In the genomic region with DNA sequence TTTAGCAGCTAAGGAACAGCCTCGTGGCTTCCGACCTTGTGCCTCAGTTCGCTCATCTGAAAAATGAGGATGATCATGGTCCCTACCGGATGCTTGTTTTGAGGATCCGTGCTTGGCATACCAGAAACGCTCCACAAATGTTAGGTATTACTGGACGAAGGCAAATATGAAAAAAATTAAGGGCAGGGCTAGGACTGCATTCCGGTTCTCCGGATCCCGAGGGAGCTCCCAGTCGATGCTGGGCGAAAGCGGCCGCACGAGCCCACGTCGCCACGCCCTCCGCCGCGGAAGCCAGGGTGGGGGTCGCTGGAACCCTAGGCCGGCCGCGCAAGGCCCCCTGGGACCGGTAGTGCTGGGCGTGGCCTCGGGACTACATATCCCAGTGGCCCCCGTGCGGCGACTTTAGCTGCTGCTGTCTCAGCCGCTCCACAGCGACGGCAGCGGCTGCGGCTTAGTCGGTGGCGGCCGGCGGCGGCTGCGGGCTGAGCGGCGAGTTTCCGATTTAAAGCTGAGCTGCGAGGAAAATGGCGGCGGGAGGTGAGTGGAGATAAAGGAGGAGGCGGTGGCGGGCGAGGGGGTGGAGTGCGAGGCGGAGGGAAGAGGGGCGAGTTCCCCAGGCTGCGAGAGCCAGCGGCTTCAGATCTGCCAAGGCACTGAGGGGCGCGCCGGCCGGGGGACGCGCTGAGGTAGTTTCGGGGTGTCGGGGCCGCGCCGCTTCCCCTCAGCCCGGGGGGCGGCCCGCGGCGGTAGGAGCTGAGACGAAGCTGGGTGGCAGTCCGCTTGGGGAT, we compare ENCODE assay signal across 8 cellular contexts. TPM values are rescaled to one million over a fixed set of nuclear protein-coding genes. Genes with fewer than 3 reads are reported as not detected.
DNase-seq lines count a peak whose midpoint lies in the region; ATAC-seq and TF ChIP-seq lines count a peak whose summit lies in the region.

A gene (plus strand): TSS at position 405 of the 788 bp plus-strand sequence. CDS start 120,361 bp downstream, outside the sequence.

- H3K27ac ChIP-seq in spleen: peak within 1 kb of the TSS; percentile 78 to 98 (median 95)

- peaks cover 29 to 52% (median 48%) of the 10 kb centered on the region in 6 donors for H3K4me1 ChIP-seq in spleen

- H3K9me3 ChIP-seq in spleen: no peaks in the 10 kb centered on the region

- CTCF ChIA-PET in WTC11 (lab: Charles Lee): interaction anchor here (0.6 to 2.8 kb wide), 16 partner anchors 9 to 739 kb away, joined by 3 to 11 read pairs (median 4); no protein-coding TSS in a partner anchor

- no peaks in the 10 kb centered on the region for H3K9me3 Mint-ChIP-seq in WTC11

- 0 to 1% (median 1%) methylated on average over 51 to 74 of the region's 74 CpGs for WGBS in spleen, 5 donors

- intact Hi-C loops in spleen (cut with DNase I; ENCODE audit: low total_unique reads): loop anchor here (10.0 kb wide), 1 partner anchor 113 kb away; no protein-coding TSS in a partner anchor

- H3K36me3 ChIP-seq in spleen: no peaks in the 10 kb centered on the region

- no peaks in the 10 kb centered on the region for H3K36me3 Mint-ChIP-seq in WTC11

- no peaks in the 10 kb centered on the region for H3K27me3 ChIP-seq in spleen (replicated peaks in 1 of 7)

- H3K4me3 Mint-ChIP-seq in WTC11: peak within 1 kb of the TSS; percentile 93

- H3K4me3 ChIP-seq in cardiac fibroblast (replicated peaks in 1 of 2; ENCODE audit: low read depth in 2 of 2, low read length in 2 of 2) (peak within 1 kb of the TSS; percentile 90 to 93), spleen (peak within 1 kb of the TSS; percentile 51 to 84 (median 78))

- no peak for TF ChIP-seq CTCF in WTC11 (IDR thresholded peaks at IDR 0.05)
- peak; percentile 30 for TF ChIP-seq CTCF in cardiac fibroblast (IDR thresholded peaks at IDR 0.05; ENCODE audit: low read depth, low read length)
- peak; percentile 40 to 91 (median 78) for TF ChIP-seq CTCF in spleen (IDR thresholded peaks at IDR 0.05 in 8 of 11, conservative IDR thresholded peaks at IDR 0.05 in 3 of 11)

- peak; percentile 96 for DNase-seq in AG08395 (ENCODE audit: low spot score)
- DNase-seq in NCI-H226: peak; percentile 88
- peak; percentile 98 for DNase-seq in WTC11 (ENCODE audit: low spot score)
- DNase-seq in cardiac fibroblast (ENCODE audit: low read depth in 2 of 2): peak; percentile 95 to 97
- DNase-seq in inferior parietal cortex (ENCODE audit: extremely low spot score): peak; percentile 90
- peak; percentile 98 for DNase-seq in spleen

- peak; percentile 80 to 98 (median 95) for TF ChIP-seq POLR2A in spleen (IDR thresholded peaks at IDR 0.05)

- H3K4me1 Mint-ChIP-seq in WTC11: peaks cover 41% of the 10 kb centered on the region

- H3K27me3 Mint-ChIP-seq in WTC11 (ENCODE audit: low read depth): no peaks in the 10 kb centered on the region

- H3K27ac Mint-ChIP-seq in WTC11: peak within 1 kb of the TSS; percentile 92

- peak; percentile 58 for ATAC-seq in GM18873 (IDR thresholded peaks at IDR 0.05; ENCODE audit: low FRiP score, unreplicated experiment)
- ATAC-seq in HG03139 (IDR thresholded peaks at IDR 0.05; ENCODE audit: unreplicated experiment): peak; percentile 72
- peak; percentile 98 for ATAC-seq in WTC11

- POLR2A ChIA-PET in WTC11 (lab: Charles Lee): interaction anchor here (0.5 to 1.7 kb wide), 16 partner anchors 8 to 302 kb away, joined by 3 to 7 read pairs (median 3); no protein-coding TSS in a partner anchor

TF ChIP-seq in WTC11, 78 proteins besides CTCF, POLR2A, EP300 and RAD21 (continues in another document):
- peak; percentile 66; the same call in 1 of the 2 replicates for TF ChIP-seq ZBTB21 (CRISPR knock-in tag; IDR thresholded peaks at IDR 0.05; ENCODE audit: borderline replicate concordance)
- 0 out of 2 replicates have a peak, but pooled peaks have one; percentile 60 for TF ChIP-seq ELF4 (CRISPR knock-in tag; IDR thresholded peaks at IDR 0.05; ENCODE audit: low read depth)
- 0 out of 2 replicates have a peak, but pooled peaks have one; percentile 52 for TF ChIP-seq TEAD4 (CRISPR knock-in tag; IDR thresholded peaks at IDR 0.05)
- 0 out of 2 replicates have a peak, but pooled peaks have one; percentile 21 for TF ChIP-seq ZNF317 (CRISPR knock-in tag; IDR thresholded peaks at IDR 0.05; ENCODE audit: borderline replicate concordance, low read depth)
- TF ChIP-seq, protein P1, sequence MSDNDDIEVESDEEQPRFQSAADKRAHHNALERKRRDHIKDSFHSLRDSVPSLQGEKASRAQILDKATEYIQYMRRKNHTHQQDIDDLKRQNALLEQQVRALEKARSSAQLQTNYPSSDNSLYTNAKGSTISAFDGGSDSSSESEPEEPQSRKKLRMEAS (CRISPR knock-in tag; IDR thresholded peaks at IDR 0.05): peak; percentile 96
- 0 out of 2 replicates have a peak, but pooled peaks have one; percentile 61 for TF ChIP-seq FOXK1 (CRISPR knock-in tag; IDR thresholded peaks at IDR 0.05)
- peak; percentile 83; the same call in 1 of the 2 replicates for TF ChIP-seq TEAD1 (CRISPR knock-in tag; IDR thresholded peaks at IDR 0.05)
- TF ChIP-seq KAT7 (CRISPR knock-in tag; IDR thresholded peaks at IDR 0.05; ENCODE audit: borderline replicate concordance): no peak
- TF ChIP-seq NR2C2 (CRISPR knock-in tag; IDR thresholded peaks at IDR 0.05): no peak
- TF ChIP-seq SP1 (CRISPR knock-in tag; conservative IDR thresholded peaks at IDR 0.05): peak; percentile 97
- TF ChIP-seq, protein P2, sequence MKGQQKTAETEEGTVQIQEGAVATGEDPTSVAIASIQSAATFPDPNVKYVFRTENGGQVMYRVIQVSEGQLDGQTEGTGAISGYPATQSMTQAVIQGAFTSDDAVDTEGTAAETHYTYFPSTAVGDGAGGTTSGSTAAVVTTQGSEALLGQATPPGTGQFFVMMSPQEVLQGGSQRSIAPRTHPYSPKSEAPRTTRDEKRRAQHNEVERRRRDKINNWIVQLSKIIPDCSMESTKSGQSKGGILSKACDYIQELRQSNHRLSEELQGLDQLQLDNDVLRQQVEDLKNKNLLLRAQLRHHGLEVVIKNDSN (CRISPR knock-in tag; IDR thresholded peaks at IDR 0.05): no peak
- peak; percentile 81 for TF ChIP-seq GABPB1 (CRISPR knock-in tag; IDR thresholded peaks at IDR 0.05)
- TF ChIP-seq, protein P3, sequence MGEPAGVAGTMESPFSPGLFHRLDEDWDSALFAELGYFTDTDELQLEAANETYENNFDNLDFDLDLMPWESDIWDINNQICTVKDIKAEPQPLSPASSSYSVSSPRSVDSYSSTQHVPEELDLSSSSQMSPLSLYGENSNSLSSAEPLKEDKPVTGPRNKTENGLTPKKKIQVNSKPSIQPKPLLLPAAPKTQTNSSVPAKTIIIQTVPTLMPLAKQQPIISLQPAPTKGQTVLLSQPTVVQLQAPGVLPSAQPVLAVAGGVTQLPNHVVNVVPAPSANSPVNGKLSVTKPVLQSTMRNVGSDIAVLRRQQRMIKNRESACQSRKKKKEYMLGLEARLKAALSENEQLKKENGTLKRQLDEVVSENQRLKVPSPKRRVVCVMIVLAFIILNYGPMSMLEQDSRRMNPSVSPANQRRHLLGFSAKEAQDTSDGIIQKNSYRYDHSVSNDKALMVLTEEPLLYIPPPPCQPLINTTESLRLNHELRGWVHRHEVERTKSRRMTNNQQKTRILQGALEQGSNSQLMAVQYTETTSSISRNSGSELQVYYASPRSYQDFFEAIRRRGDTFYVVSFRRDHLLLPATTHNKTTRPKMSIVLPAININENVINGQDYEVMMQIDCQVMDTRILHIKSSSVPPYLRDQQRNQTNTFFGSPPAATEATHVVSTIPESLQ (CRISPR knock-in tag; IDR thresholded peaks at IDR 0.05): no peak
- TF ChIP-seq, protein P4, sequence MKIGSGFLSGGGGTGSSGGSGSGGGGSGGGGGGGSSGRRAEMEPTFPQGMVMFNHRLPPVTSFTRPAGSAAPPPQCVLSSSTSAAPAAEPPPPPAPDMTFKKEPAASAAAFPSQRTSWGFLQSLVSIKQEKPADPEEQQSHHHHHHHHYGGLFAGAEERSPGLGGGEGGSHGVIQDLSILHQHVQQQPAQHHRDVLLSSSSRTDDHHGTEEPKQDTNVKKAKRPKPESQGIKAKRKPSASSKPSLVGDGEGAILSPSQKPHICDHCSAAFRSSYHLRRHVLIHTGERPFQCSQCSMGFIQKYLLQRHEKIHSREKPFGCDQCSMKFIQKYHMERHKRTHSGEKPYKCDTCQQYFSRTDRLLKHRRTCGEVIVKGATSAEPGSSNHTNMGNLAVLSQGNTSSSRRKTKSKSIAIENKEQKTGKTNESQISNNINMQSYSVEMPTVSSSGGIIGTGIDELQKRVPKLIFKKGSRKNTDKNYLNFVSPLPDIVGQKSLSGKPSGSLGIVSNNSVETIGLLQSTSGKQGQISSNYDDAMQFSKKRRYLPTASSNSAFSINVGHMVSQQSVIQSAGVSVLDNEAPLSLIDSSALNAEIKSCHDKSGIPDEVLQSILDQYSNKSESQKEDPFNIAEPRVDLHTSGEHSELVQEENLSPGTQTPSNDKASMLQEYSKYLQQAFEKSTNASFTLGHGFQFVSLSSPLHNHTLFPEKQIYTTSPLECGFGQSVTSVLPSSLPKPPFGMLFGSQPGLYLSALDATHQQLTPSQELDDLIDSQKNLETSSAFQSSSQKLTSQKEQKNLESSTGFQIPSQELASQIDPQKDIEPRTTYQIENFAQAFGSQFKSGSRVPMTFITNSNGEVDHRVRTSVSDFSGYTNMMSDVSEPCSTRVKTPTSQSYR (CRISPR knock-in tag; IDR thresholded peaks at IDR 0.05): peak; percentile 96; the same call in 1 of the 2 replicates
- TF ChIP-seq CREM (CRISPR knock-in tag; IDR thresholded peaks at IDR 0.05): no peak
- no peak for TF ChIP-seq RELA (CRISPR knock-in tag; IDR thresholded peaks at IDR 0.05; ENCODE audit: borderline replicate concordance)
- no peak for TF ChIP-seq ATF1 (CRISPR knock-in tag; IDR thresholded peaks at IDR 0.05)
- TF ChIP-seq ZNF416 (CRISPR knock-in tag; IDR thresholded peaks at IDR 0.05): no peak
- TF ChIP-seq, protein P5, sequence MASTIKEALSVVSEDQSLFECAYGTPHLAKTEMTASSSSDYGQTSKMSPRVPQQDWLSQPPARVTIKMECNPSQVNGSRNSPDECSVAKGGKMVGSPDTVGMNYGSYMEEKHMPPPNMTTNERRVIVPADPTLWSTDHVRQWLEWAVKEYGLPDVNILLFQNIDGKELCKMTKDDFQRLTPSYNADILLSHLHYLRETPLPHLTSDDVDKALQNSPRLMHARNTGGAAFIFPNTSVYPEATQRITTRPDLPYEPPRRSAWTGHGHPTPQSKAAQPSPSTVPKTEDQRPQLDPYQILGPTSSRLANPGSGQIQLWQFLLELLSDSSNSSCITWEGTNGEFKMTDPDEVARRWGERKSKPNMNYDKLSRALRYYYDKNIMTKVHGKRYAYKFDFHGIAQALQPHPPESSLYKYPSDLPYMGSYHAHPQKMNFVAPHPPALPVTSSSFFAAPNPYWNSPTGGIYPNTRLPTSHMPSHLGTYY (CRISPR knock-in tag; IDR thresholded peaks at IDR 0.05): no peak
- no peak for TF ChIP-seq NR3C1 (CRISPR knock-in tag; conservative IDR thresholded peaks at IDR 0.05; ENCODE audit: low read depth)

RNA-seq across cellular contexts. Expression of the gene that starts here (rescaled TPM):
- total RNA-seq in WTC11 (2021) (20.2 to 25.2 TPM (median 21.5 TPM) in 3 replicates), spleen (10 to 100 TPM; 78.6 to 93.7 (median 84.1) TPM)
- 10 to 100 TPM; 12.5 to 17.4 (median 12.9) TPM for polyA plus RNA-seq in spleen

Comparison
In these comparisons a context has a peak if more than half of its experiments do, and no peak if none do; other contexts are left out.
1. Peak in every context shown above with its lines: DNase-seq, ATAC-seq, H3K4me3 ChIP-seq and H3K27ac ChIP-seq.